Comparison of ENCODE assay signal across 24 cellular contexts in genomic region chrX:40030205-40030604, GRCh38.
"Had no signal": no experiment of that assay in that cellular context is flagged by ENCODE, and none has a peak within 500 bp of the region (broad histone marks: within the 10 kb centered on the region; RNA-seq: fewer than 3 reads in every experiment).

No MANE protein-coding gene starts in this region.

- H3K9me3 ChIP-seq: neutrophil, ovary, psoas muscle, right lobe of liver, sigmoid colon, thoracic aorta, thyroid gland, tibial nerve, upper lobe of left lung, vagina had no signal

- DNase-seq: nephron progenitor cell; nucleus accumbens; ovary; posterior cingulate gyrus; psoas muscle; right cardiac atrium; right lobe of liver; sigmoid colon; small intestine; stimulated activated CD4-positive, alpha-beta T cell treated with anti-CD3 and anti-CD28 coated beads, Interleukin-15, amount 100 ng/mL, for 24 hours; stimulated activated CD4-positive, alpha-beta T cell treated with anti-CD3 and anti-CD28 coated beads, Interleukin-2, amount 100 ng/mL, for 24 hours; stimulated activated CD4-positive, alpha-beta T cell treated with anti-CD3 and anti-CD28 coated beads, Interleukin-2, amount 100 ng/mL, for 48 hours; stimulated activated CD4-positive, alpha-beta T cell treated with anti-CD3 and anti-CD28 coated beads, Interleukin-4, amount 100 ng/mL, for 24 hours; stimulated activated naive B cell treated with anti-CD40 and anti-IgM and Interleukin-4, amounts not matched to agents 10 μg/mL and 1 μg/mL and 100 μg/mL, for 72 hours; stimulated activated naive CD4-positive, alpha-beta T cell treated with Interleukin-2 at 50 U/mL for 16 hours; stomach; thyroid gland; trophoblast cell; upper lobe of left lung had no signal

- H3K4me1 ChIP-seq: parathyroid adenoma, psoas muscle, right lobe of liver, sigmoid colon, stomach, thyroid gland, tibial nerve, upper lobe of left lung, vagina had no signal

- H3K79me2 ChIP-seq: parathyroid adenoma had no signal

- H3K36me3 ChIP-seq: neutrophil, ovary, right lobe of liver, sigmoid colon, stomach, thoracic aorta, thyroid gland, tibial nerve, upper lobe of left lung, vagina had no signal

- H3K27me3 ChIP-seq: neutrophil, ovary, right lobe of liver, sigmoid colon, stomach, thyroid gland, tibial nerve, upper lobe of left lung, vagina had no signal

- H3K27ac ChIP-seq: neutrophil, ovary, parathyroid adenoma, psoas muscle, right lobe of liver, sigmoid colon, stomach, thoracic aorta, thyroid gland, tibial nerve, upper lobe of left lung, vagina had no signal

- H2AFZ ChIP-seq: parathyroid adenoma had no signal

- H3K4me3 ChIP-seq: ovary, psoas muscle, right lobe of liver, sigmoid colon, stomach, thoracic aorta, thyroid gland, tibial nerve, upper lobe of left lung, vagina had no signal
